In the genomic region with DNA sequence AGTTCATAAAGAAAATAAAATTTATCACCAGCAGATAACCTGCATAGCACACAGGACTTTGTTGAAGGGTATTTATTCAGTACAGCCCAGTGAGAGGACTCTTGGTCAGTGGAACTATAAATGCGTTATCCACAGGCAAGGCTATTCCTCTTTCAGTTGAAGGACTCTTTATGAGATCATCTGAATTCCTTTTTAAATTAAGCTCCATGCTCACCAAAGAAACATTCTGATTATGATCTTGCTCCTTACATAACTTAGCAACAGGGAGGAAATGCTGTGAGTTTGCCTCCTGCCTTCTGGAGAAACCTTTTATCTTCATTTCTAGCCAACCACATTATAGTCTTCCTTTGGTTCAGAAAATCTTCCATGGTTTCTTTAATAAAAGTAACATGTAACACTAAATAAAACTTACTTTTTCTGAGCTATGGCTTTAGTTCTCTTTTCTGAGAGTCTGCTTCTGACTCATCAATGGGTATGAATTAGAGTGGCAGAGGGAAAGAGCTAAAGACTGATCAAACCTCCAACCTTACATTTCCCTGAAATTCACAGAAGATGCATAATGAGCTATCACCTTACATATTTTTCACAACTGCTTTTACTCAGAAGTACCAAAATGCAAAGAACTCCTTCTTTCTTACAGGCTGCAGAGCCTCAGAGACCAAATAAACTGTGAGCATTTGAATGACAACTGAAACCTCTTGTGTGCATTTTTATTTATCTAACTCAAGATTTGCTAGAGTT, we compare ENCODE assay signal across 9 cellular contexts.
DNase-seq lines count a peak whose midpoint lies in the region; ATAC-seq and TF ChIP-seq lines count a peak whose summit lies in the region.
"Had no signal": no experiment of that assay in that cellular context is flagged by ENCODE, and none has a peak within 500 bp of the region (broad histone marks: within the 10 kb centered on the region; RNA-seq: fewer than 3 reads in every experiment).

No MANE protein-coding gene starts in this region.

- H3K4me3 ChIP-seq in CD4-positive, CD25-positive, alpha-beta regulatory T cell (ENCODE audit: low read depth, low read length): no peak overlapping the region
- no peak overlapping the region for H3K4me3 ChIP-seq in HUES6 (ENCODE audit: low read depth, low read length)
- H3K4me3 ChIP-seq in cardiac fibroblast (replicated peaks in 1 of 2; ENCODE audit: low read depth in 2 of 2, low read length in 2 of 2): no peak overlapping the region
- H3K4me3 ChIP-seq in neural progenitor cell: no peak overlapping the region

- no peaks in the 10 kb centered on the region for H3K27me3 ChIP-seq in CD4-positive, CD25-positive, alpha-beta regulatory T cell (ENCODE audit: control insufficient read depth, insufficient read depth, low read length)
- H3K27me3 ChIP-seq in HUES6 (ENCODE audit: control insufficient read depth, insufficient read depth, low read length) (no peaks in the 10 kb centered on the region), neural progenitor cell (no peaks in the 10 kb centered on the region)

- CTCF ChIA-PET in RWPE1 (lab: Yijun Ruan, JAX): interaction anchor here (1.2 kb wide), 1 partner anchor 56 kb away, joined by 3 read pairs; no protein-coding TSS in a partner anchor

- no peaks in the 10 kb centered on the region for H3K79me2 ChIP-seq in neural progenitor cell (ENCODE audit: low read depth)

- H3K27ac ChIP-seq in CD4-positive, CD25-positive, alpha-beta regulatory T cell (ENCODE audit: insufficient read depth, low read length, poor library complexity, severe bottlenecking): no peak overlapping the region
- H3K27ac ChIP-seq in HUES6 (ENCODE audit: low read depth, low read length): peak overlapping the region; percentile 35; the same call in 1 of the 2 replicates
- H3K27ac ChIP-seq in neural progenitor cell: no peak overlapping the region
- H3K27ac ChIP-seq in RWPE1: no peak overlapping the region

- peaks cover 0 to 3% (median 0%) of the 10 kb centered on the region in 7 donors for H3K9me3 Mint-ChIP-seq in CD4-positive, CD25-positive, alpha-beta regulatory T cell
- peaks cover 9% of the 10 kb centered on the region for H3K9me3 Mint-ChIP-seq in neural progenitor cell
- peaks cover 0 to 7% (median 3%) of the 10 kb centered on the region in 6 donors for H3K9me3 Mint-ChIP-seq in immature natural killer cell

- DNase-seq in CD4-positive, CD25-positive, alpha-beta regulatory T cell: no peak
- DNase-seq in cardiac fibroblast (ENCODE audit: low read depth in 2 of 2) (peak; percentile 26 to 54), neural progenitor cell (ENCODE audit: low spot score) (no peak), RWPE1 (ENCODE audit: low spot score) (no peak), immature natural killer cell (no peak), GF-D8 (lab: John Stamatoyannopoulos, UW) (no peak), foreskin melanocyte (no peak)

- H3K36me3 ChIP-seq in CD4-positive, CD25-positive, alpha-beta regulatory T cell (ENCODE audit: control insufficient read depth, insufficient read depth, low read length): no peaks in the 10 kb centered on the region
- H3K36me3 ChIP-seq in HUES6 (ENCODE audit: control insufficient read depth, insufficient read depth, low read length) (no peaks in the 10 kb centered on the region), neural progenitor cell (no peaks in the 10 kb centered on the region)

- H3K9ac ChIP-seq in HUES6 (ENCODE audit: low read length) (no peak overlapping the region), neural progenitor cell (no peak overlapping the region)

- peak overlapping the region; percentile 82 for H2AFZ ChIP-seq in neural progenitor cell (replicated peaks)

- no peak overlapping the region for H3K4me2 ChIP-seq in neural progenitor cell

- no peaks in the 10 kb centered on the region for H3F3A ChIP-seq in neural progenitor cell (ENCODE audit: low read depth)

- H3K27me3 Mint-ChIP-seq in CD4-positive, CD25-positive, alpha-beta regulatory T cell: no peaks in the 10 kb centered on the region
- no peaks in the 10 kb centered on the region for H3K27me3 Mint-ChIP-seq in neural progenitor cell (ENCODE audit: insufficient read depth, low read depth)
- peaks cover 1 to 10% (median 4%) of the 10 kb centered on the region in 3 donors for H3K27me3 Mint-ChIP-seq in immature natural killer cell (ENCODE audit: low read depth in 3 of 3)

- H3K4me3 Mint-ChIP-seq in CD4-positive, CD25-positive, alpha-beta regulatory T cell: peak overlapping the region in 2 of 4 donors; percentile 2 to 46
- no peak overlapping the region for H3K4me3 Mint-ChIP-seq in neural progenitor cell
- no peak overlapping the region for H3K4me3 Mint-ChIP-seq in immature natural killer cell

- no peak for ATAC-seq in CD4-positive, CD25-positive, alpha-beta regulatory T cell (ENCODE audit: low read depth in 2 of 2)
- ATAC-seq: sciatic nerve had no signal

- H3K4me1 ChIP-seq in CD4-positive, CD25-positive, alpha-beta regulatory T cell (ENCODE audit: control insufficient read depth, insufficient read depth, low read length, poor library complexity, severe bottlenecking): peaks cover 7% of the 10 kb centered on the region
- peaks cover 38% of the 10 kb centered on the region for H3K4me1 ChIP-seq in HUES6 (ENCODE audit: control insufficient read depth, insufficient read depth, low read length)
- H3K4me1 ChIP-seq in neural progenitor cell: peaks cover 8% of the 10 kb centered on the region

- POLR2A ChIA-PET in RWPE1 (lab: Yijun Ruan, JAX; ENCODE audit: low non-redundant PET): no interaction called here

- peaks cover 0 to 4% of the 10 kb centered on the region in 2 experiments for H3K9me3 ChIP-seq in CD4-positive, CD25-positive, alpha-beta regulatory T cell (ENCODE audit: control insufficient read depth in 2 of 2, low read length in 2 of 2)
- H3K9me3 ChIP-seq in HUES6 (ENCODE audit: control insufficient read depth, insufficient read depth, low read depth, low read length) (peaks cover 17% of the 10 kb centered on the region), neural progenitor cell (ENCODE audit: low read depth) (no peaks in the 10 kb centered on the region)

- TF ChIP-seq CTCF in cardiac fibroblast (IDR thresholded peaks at IDR 0.05; ENCODE audit: low read depth, low read length): no peak
- no peak for TF ChIP-seq CTCF in neural progenitor cell (IDR thresholded peaks at IDR 0.05)
- no peak for TF ChIP-seq CTCF in RWPE1 (conservative IDR thresholded peaks at IDR 0.05; ENCODE audit: low read depth)

- H3K4me1 Mint-ChIP-seq in CD4-positive, CD25-positive, alpha-beta regulatory T cell: peaks cover 4 to 38% (median 11%) of the 10 kb centered on the region in 4 donors
- peaks cover 15% of the 10 kb centered on the region for H3K4me1 Mint-ChIP-seq in neural progenitor cell
- no peaks in the 10 kb centered on the region for H3K4me1 Mint-ChIP-seq in immature natural killer cell

- H3K36me3 Mint-ChIP-seq in CD4-positive, CD25-positive, alpha-beta regulatory T cell: no peaks in the 10 kb centered on the region
- H3K36me3 Mint-ChIP-seq in neural progenitor cell: no peaks in the 10 kb centered on the region
- no peaks in the 10 kb centered on the region for H3K36me3 Mint-ChIP-seq in immature natural killer cell

- H3K27ac Mint-ChIP-seq in CD4-positive, CD25-positive, alpha-beta regulatory T cell: peak overlapping the region; percentile 12 to 64 (median 15)
- H3K27ac Mint-ChIP-seq in neural progenitor cell (peak overlapping the region; percentile 86), immature natural killer cell (no peak overlapping the region)

- no peaks in the 10 kb centered on the region for H4K20me1 ChIP-seq in neural progenitor cell (ENCODE audit: low read depth)

Comparison
In these comparisons a context has a peak if more than half of its experiments do, and no peak if none do; other contexts are left out.
1. DNase-seq: peak in cardiac fibroblast (2 of 2); none in CD4-positive, CD25-positive, alpha-beta regulatory T cell (0 of 3), neural progenitor cell (single experiment), RWPE1 (single experiment), immature natural killer cell (0 of 3), GF-D8 (single experiment) and foreskin melanocyte (single experiment).
2. H3K27ac Mint-ChIP-seq: peak in CD4-positive, CD25-positive, alpha-beta regulatory T cell (3 of 3) and neural progenitor cell (single experiment); none in immature natural killer cell (0 of 6).